Comparison of ENCODE assay signal across 24 cellular contexts in the genomic region with DNA sequence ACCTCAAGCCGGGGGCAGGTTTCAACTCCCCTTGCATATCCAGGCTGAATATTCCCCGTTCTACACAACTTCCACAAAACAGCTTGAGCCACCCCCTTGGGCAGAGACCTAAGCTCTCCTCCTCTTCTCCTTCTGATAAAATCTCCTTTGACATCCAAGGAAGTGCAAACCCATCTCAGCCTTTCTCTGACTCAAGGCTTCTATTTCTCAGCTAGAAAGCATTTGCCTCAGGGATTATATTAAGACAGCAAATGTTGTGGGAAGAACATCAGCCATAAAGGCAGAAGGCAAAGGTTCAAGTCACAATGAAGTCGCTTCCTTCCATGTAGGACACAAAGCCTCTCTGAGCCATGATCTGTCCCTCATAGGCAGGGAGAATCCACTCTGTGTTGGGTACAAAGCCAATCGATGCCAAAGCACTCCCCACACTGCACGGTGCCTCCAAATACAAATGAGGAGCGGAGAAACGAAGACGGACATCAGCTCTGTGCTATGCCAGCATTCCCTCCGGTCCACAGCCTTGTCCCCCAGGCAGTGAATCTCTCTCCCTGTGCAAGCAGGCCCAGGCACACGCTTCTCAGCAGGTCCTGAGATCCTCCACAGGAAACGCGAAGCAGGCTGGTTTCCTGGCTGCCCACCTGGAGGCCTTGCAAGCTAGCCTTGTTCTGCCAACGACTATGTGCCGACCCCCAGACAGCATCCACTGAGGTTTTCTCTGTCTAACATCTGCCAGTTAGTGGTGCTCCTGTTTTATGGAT.
DNase-seq lines count a peak whose midpoint lies in the region; ATAC-seq and TF ChIP-seq lines count a peak whose summit lies in the region.
"Had no signal": no experiment of that assay in that cellular context is flagged by ENCODE, and none has a peak within 500 bp of the region (broad histone marks: within the 10 kb centered on the region; RNA-seq: fewer than 3 reads in every experiment).

No MANE protein-coding gene starts in this region.

- peak overlapping the region; percentile 98 to 99 for H3K27ac Mint-ChIP-seq in T-cell
- H3K27ac Mint-ChIP-seq: activated CD4-positive, alpha-beta T cell treated with anti-CD3 and anti-CD28 coated beads, Interleukin-2, amount 10 ng/mL, durations not matched to agents 7 days and 5 days had no signal

- H3K36me3 Mint-ChIP-seq in T-cell, result peaks cover 9% of the 10 kb centered on the region
- H3K36me3 Mint-ChIP-seq in activated T-cell treated with anti-CD3 and anti-CD28 coated beads, Interleukin-2, amount 50 U/mL, for 4 hours (ENCODE audit: insufficient read depth), result no peaks in the 10 kb centered on the region

- POLR2A ChIA-PET in T-cell (lab: Charles Lee), result no interaction called here

- peak overlapping the region; percentile 32 for H3K4me2 ChIP-seq in BLaER1

- DNase-seq in H7 (peak; percentile 16), T-cell (peak in 1 of 34 experiments; percentile 13), lung (ENCODE audit: low spot score) (no peak), NCI-H1105 treated with DMSO at 0.1 percent for 48 hours (lab: John Stamatoyannopoulos, UW) (no peak), T-helper 9 cell (no peak)
- no peak for DNase-seq in activated T-cell treated with anti-CD3 and anti-CD28 coated beads, Interleukin-2, amount 50 U/mL, for 4 hours
- DNase-seq: activated CD4-positive, alpha-beta T cell treated with anti-CD3 and anti-CD28 coated beads, Interleukin-2, amount 10 ng/mL, durations not matched to agents 7 days and 5 days; activated CD8-positive, alpha-beta memory T cell treated with anti-CD3 and anti-CD28 coated beads, Interleukin-2, amount 50 U/mL, for 4 hours; activated effector memory CD4-positive, alpha-beta T cell treated with anti-CD3 and anti-CD28 coated beads, Interleukin-2, amount 50 U/mL, for 16 hours; central memory CD4-positive, alpha-beta T cell; effector CD4-positive, alpha-beta T cell; Kasumi-1; midbrain; NCI-H1436; NCI-H2171; NCI-H774; stimulated activated CD8-positive, alpha-beta memory T cell treated with anti-CD3 and anti-CD28 coated beads, Interleukin-4, amount 100 ng/mL, for 48 hours; SW 1271 had no signal

- peak in 1 of 4 experiments; percentile 23 for ATAC-seq in T-cell (replicated peaks in 1 of 4)
- ATAC-seq in lung (ENCODE audit: insufficient read depth, low FRiP score), result no peak
- ATAC-seq in activated T-cell treated with anti-CD3 and anti-CD28 coated beads, Interleukin-2, amount 50 U/mL, for 4 hours, result no peak
- no peak for ATAC-seq in HG03521 (IDR thresholded peaks at IDR 0.05; ENCODE audit: unreplicated experiment)
- ATAC-seq: esophagus mucosa had no signal

- CTCF ChIA-PET in T-cell (lab: Charles Lee), result no interaction called here

- peak overlapping the region in 1 of 3 donors; percentile 26 for H3K4me3 Mint-ChIP-seq in T-cell
- no peak overlapping the region for H3K4me3 Mint-ChIP-seq in activated T-cell treated with anti-CD3 and anti-CD28 coated beads, Interleukin-2, amount 50 U/mL, for 4 hours
- H3K4me3 Mint-ChIP-seq: activated CD4-positive, alpha-beta T cell treated with anti-CD3 and anti-CD28 coated beads, Interleukin-2, amount 10 ng/mL, durations not matched to agents 7 days and 5 days; neural crest cell had no signal

- no peak overlapping the region for H3K9ac ChIP-seq in BLaER1

- H3K4me1 ChIP-seq in BLaER1 (peaks cover 17% of the 10 kb centered on the region), lung (ENCODE audit: control insufficient read depth in 2 of 2, insufficient read depth in 2 of 2, low read length in 2 of 2) (no peaks in the 10 kb centered on the region)

- TF ChIP-seq CTCF in lung (IDR thresholded peaks at IDR 0.05; ENCODE audit: control extremely low read depth, extremely low read depth), result no peak

- H3K27me3 ChIP-seq in BLaER1, result no peaks in the 10 kb centered on the region
- H3K27me3 ChIP-seq in H7 (ENCODE audit: control insufficient read depth, insufficient read depth, low read length), result no peaks in the 10 kb centered on the region
- no peaks in the 10 kb centered on the region for H3K27me3 ChIP-seq in lung (ENCODE audit: control insufficient read depth, insufficient read depth)
- H3K27me3 ChIP-seq: suprapubic skin had no signal

- H3K9me3 ChIP-seq in BLaER1 (no peaks in the 10 kb centered on the region), lung (ENCODE audit: control insufficient read depth in 2 of 2, insufficient read depth in 1 of 2, low read length in 1 of 2) (peaks cover 0 to 3% of the 10 kb centered on the region in 2 donors)
- H3K9me3 ChIP-seq: suprapubic skin had no signal

- H3K27ac ChIP-seq in BLaER1 (no peak overlapping the region), lung (ENCODE audit: low read depth in 1 of 2, low read length in 1 of 2) (no peak overlapping the region)
- H3K27ac ChIP-seq: RWPE1, suprapubic skin had no signal

- H3K9me3 Mint-ChIP-seq in T-cell, result no peaks in the 10 kb centered on the region
- H3K9me3 Mint-ChIP-seq in activated T-cell treated with anti-CD3 and anti-CD28 coated beads, Interleukin-2, amount 50 U/mL, for 4 hours, result no peaks in the 10 kb centered on the region
- H3K9me3 Mint-ChIP-seq: activated CD4-positive, alpha-beta T cell treated with anti-CD3 and anti-CD28 coated beads, Interleukin-2, amount 10 ng/mL, durations not matched to agents 7 days and 5 days had no signal

- peaks cover 49 to 70% (median 52%) of the 10 kb centered on the region in 3 donors for H3K4me1 Mint-ChIP-seq in T-cell
- H3K4me1 Mint-ChIP-seq in activated T-cell treated with anti-CD3 and anti-CD28 coated beads, Interleukin-2, amount 50 U/mL, for 4 hours (ENCODE audit: low read depth), result peaks cover 54% of the 10 kb centered on the region
- H3K4me1 Mint-ChIP-seq: neural crest cell had no signal

- no peaks in the 10 kb centered on the region for H4K20me1 ChIP-seq in BLaER1

- 75 to 76% methylated on average over 14 of the region's 14 CpGs for WGBS in lung, 2 donors

- peaks cover 0 to 5% of the 10 kb centered on the region in 2 donors for H3K27me3 Mint-ChIP-seq in T-cell
- H3K27me3 Mint-ChIP-seq in activated T-cell treated with anti-CD3 and anti-CD28 coated beads, Interleukin-2, amount 50 U/mL, for 4 hours (ENCODE audit: low read depth), result peaks cover 6% of the 10 kb centered on the region

- H3K4me3 ChIP-seq in BLaER1 (no peak overlapping the region), H7 (ENCODE audit: insufficient read depth, low read depth, low read length) (no peak overlapping the region), lung (peak overlapping the region; percentile 7)
- H3K4me3 ChIP-seq: suprapubic skin had no signal

- H3K36me3 ChIP-seq in BLaER1 (no peaks in the 10 kb centered on the region), H7 (replicated peaks; ENCODE audit: control insufficient read depth, insufficient read depth, low read length) (no peaks in the 10 kb centered on the region), lung (ENCODE audit: control insufficient read depth in 2 of 2, insufficient read depth in 2 of 2, low read length in 2 of 2) (no peaks in the 10 kb centered on the region)
- H3K36me3 ChIP-seq: suprapubic skin had no signal
